Comparison of ENCODE assay signal across 15 cellular contexts in the genomic region with DNA sequence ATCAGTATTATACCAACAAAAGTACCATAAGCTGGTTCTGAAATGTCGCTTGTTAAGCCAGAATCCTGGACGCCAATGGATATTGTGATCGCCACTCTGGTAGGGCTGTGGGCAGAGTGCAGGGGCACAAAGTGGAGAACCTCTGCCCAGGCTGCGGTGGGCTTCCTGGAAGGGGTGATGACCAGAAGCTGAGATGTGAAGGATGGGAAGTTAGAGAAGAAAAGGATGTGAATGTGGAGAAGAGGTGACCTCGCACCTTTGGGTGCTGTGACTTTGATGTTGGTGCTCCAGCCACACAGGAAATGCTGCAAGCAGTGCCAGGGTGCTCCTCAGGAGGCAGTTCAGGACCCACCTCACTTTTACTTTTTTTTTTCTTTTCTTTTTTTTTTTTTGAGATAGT.
"Had no signal": no experiment of that assay in that cellular context is flagged by ENCODE, and none has a peak within 500 bp of the region (broad histone marks: within the 10 kb centered on the region; RNA-seq: fewer than 3 reads in every experiment).

No MANE protein-coding gene starts in this region.

- H3K9me3 Mint-ChIP-seq: mesothelial cell of epicardium had no signal

- DNase-seq: dermis blood vessel endothelial cell; dorsolateral prefrontal cortex; effector CD4-positive, alpha-beta T cell; effector memory CD4-positive, alpha-beta T cell; foreskin keratinocyte; heart left ventricle; hypothalamus; left cardiac atrium; left lung; left ventricle myocardium superior; lower lobe of right lung; mesenchymal stem cell; mucosa of descending colon had no signal

- H3K36me3 Mint-ChIP-seq: mesothelial cell of epicardium had no signal

- H3K27ac Mint-ChIP-seq: mesothelial cell of epicardium had no signal

- ATAC-seq: foreskin keratinocyte, gastroesophageal sphincter, heart left ventricle, left cardiac atrium, left lung, left ventricle myocardium superior, lower lobe of right lung, mucosa of descending colon had no signal

- H3K4me3 Mint-ChIP-seq: mesothelial cell of epicardium had no signal
